In genomic region chr3:149382091-149382467, GRCh38 we compare ENCODE assay signal across 12 cellular contexts. TPM values are rescaled to one million over a fixed set of nuclear protein-coding genes. Genes with fewer than 3 reads are reported as not detected.
DNase-seq lines count a peak whose midpoint lies in the region; ATAC-seq and TF ChIP-seq lines count a peak whose summit lies in the region.
"Had no signal": no experiment of that assay in that cellular context is flagged by ENCODE, and none has a peak within 500 bp of the region (broad histone marks: within the 10 kb centered on the region; RNA-seq: fewer than 3 reads in every experiment).

No MANE protein-coding gene starts in this region.

- H3K27me3 Mint-ChIP-seq in CD4-positive, alpha-beta T cell, result peaks cover 6% of the 10 kb centered on the region
- peaks cover 0 to 10% (median 0%) of the 10 kb centered on the region in 3 donors for H3K27me3 Mint-ChIP-seq in CD14-positive monocyte (ENCODE audit: low read depth in 3 of 3)

- in situ Hi-C loops in GM13976 (cut with MboI; ENCODE audit: low sequenced_read_pairs, unreplicated experiment), result no loop called here

- POLR2A ChIA-PET in CD4-positive, alpha-beta T cell (lab: Charles Lee), result no interaction called here

- ATAC-seq in HG03442 (IDR thresholded peaks at IDR 0.05; ENCODE audit: unreplicated experiment) (peak; percentile 80), omental fat pad (ENCODE audit: low FRiP score) (peak; percentile 54), GM21786 (IDR thresholded peaks at IDR 0.05; ENCODE audit: unreplicated experiment) (no peak), GM21515 (IDR thresholded peaks at IDR 0.05; ENCODE audit: unreplicated experiment) (no peak)
- no peak for ATAC-seq in CD4-positive, alpha-beta T cell (ENCODE audit: poor library complexity)

- no peak overlapping the region for H3K4me3 Mint-ChIP-seq in CD4-positive, alpha-beta T cell
- H3K4me3 Mint-ChIP-seq in CD14-positive monocyte, result no peak overlapping the region
- H3K4me3 Mint-ChIP-seq: naive B cell had no signal

- H3K27ac Mint-ChIP-seq in CD4-positive, alpha-beta T cell, result no peak overlapping the region
- H3K27ac Mint-ChIP-seq in CD14-positive monocyte, result no peak overlapping the region

- no peak overlapping the region for H3K4me3 ChIP-seq in cardiac fibroblast (replicated peaks in 1 of 2; ENCODE audit: low read depth in 2 of 2, low read length in 2 of 2)
- H3K4me3 ChIP-seq: colonic mucosa had no signal

- peaks cover 4% of the 10 kb centered on the region for H3K27me3 ChIP-seq in CD4-positive, alpha-beta T cell (ENCODE audit: control insufficient read depth, insufficient read depth, low read length)
- H3K27me3 ChIP-seq: colonic mucosa had no signal

- CTCF ChIA-PET in CD4-positive, alpha-beta T cell (lab: Charles Lee), result no interaction called here

- H3K27ac ChIP-seq in CD4-positive, alpha-beta T cell (ENCODE audit: low read depth, low read length), result no peak overlapping the region
- H3K27ac ChIP-seq: colonic mucosa had no signal

- DNase-seq in GM13976 (ENCODE audit: low spot score) (peak; percentile 45), cardiac fibroblast (ENCODE audit: low read depth in 2 of 2) (peak; percentile 90), omental fat pad (ENCODE audit: low spot score) (no peak), CD14-positive monocyte (ENCODE audit: low spot score) (no peak)
- DNase-seq in CD4-positive, alpha-beta T cell, result no peak
- DNase-seq: colonic mucosa; naive B cell; NCI-H1694 treated with DMSO at 0.1 percent for 48 hours; stimulated activated CD4-positive, alpha-beta T cell treated with anti-CD3 and anti-CD28 coated beads, Interleukin-2, amount 100 ng/mL, for 24 hours had no signal

- intact Hi-C loops in CD4-positive, alpha-beta T cell (cut with DNase I, micrococcal nuclease), result no loop called here
- intact Hi-C loops in CD14-positive monocyte (cut with micrococcal nuclease), result no loop called here

- H3K4me1 Mint-ChIP-seq in CD4-positive, alpha-beta T cell (ENCODE audit: low read depth), result no peaks in the 10 kb centered on the region
- peaks cover 31% of the 10 kb centered on the region for H3K4me1 Mint-ChIP-seq in CD14-positive monocyte

- no peaks in the 10 kb centered on the region for H3K9me3 Mint-ChIP-seq in CD4-positive, alpha-beta T cell
- peaks cover 0 to 9% (median 3%) of the 10 kb centered on the region in 7 donors for H3K9me3 Mint-ChIP-seq in CD14-positive monocyte

- H3K9me3 ChIP-seq in CD4-positive, alpha-beta T cell (ENCODE audit: control insufficient read depth, low read length), result no peaks in the 10 kb centered on the region
- H3K9me3 ChIP-seq: colonic mucosa had no signal

- no peak for TF ChIP-seq CTCF in GM13976 (IDR thresholded peaks at IDR 0.05; ENCODE audit: borderline replicate concordance, control extremely low read depth, extremely low read depth, insufficient read depth, missing control alignments)
- TF ChIP-seq CTCF in cardiac fibroblast (IDR thresholded peaks at IDR 0.05; ENCODE audit: low read depth, low read length), result no peak
- TF ChIP-seq CTCF in omental fat pad (IDR thresholded peaks at IDR 0.05), result no peak
- no peak for TF ChIP-seq CTCF in CD4-positive, alpha-beta T cell (IDR thresholded peaks at IDR 0.05)
- no peak for TF ChIP-seq CTCF in CD14-positive monocyte (IDR thresholded peaks at IDR 0.05)

- no peaks in the 10 kb centered on the region for H3K36me3 Mint-ChIP-seq in CD4-positive, alpha-beta T cell (ENCODE audit: low read depth)
- H3K36me3 Mint-ChIP-seq in CD14-positive monocyte, result no peaks in the 10 kb centered on the region
- H3K36me3 Mint-ChIP-seq: naive B cell had no signal

RNA-seq across cellular contexts. Expression of gene TM4SF1, which starts 4.6 kb away (rescaled TPM):
- 1,000 to 10,000 TPM in 1 of 4 donors, 100 to 1,000 TPM in 3; 273 to 1,679 (median 590) TPM for total RNA-seq in omental fat pad
- total RNA-seq in CD4-positive, alpha-beta T cell, result not detected
- polyA plus RNA-seq in CD14-positive monocyte, result not detected

RNA-seq across cellular contexts. Expression of gene TM4SF18, which starts 48.6 kb away (rescaled TPM):
- total RNA-seq in omental fat pad, result 10 to 100 TPM; 11.3 to 81.5 (median 20.5) TPM
- not detected for total RNA-seq in CD4-positive, alpha-beta T cell
- polyA plus RNA-seq in CD14-positive monocyte, result not detected

Comparison
In these comparisons a context has a peak if more than half of its experiments do, and no peak if none do; other contexts are left out.
1. DNase-seq: peak in GM13976 (single experiment) and cardiac fibroblast (2 of 2); none in omental fat pad (single experiment), CD4-positive, alpha-beta T cell (0 of 10) and CD14-positive monocyte (single experiment).
2. ATAC-seq: peak in HG03442 (single experiment) and omental fat pad (single experiment); none in CD4-positive, alpha-beta T cell (single experiment), GM21786 (single experiment) and GM21515 (single experiment).
3. RNA of gene TM4SF1, which starts 4.6 kb away (total RNA-seq): 273 to 1,679 TPM in omental fat pad; not detected in CD4-positive, alpha-beta T cell; every median in the first group is over 100 times any median in the second.
4. RNA of gene TM4SF18, which starts 48.6 kb away (total RNA-seq): 11.3 to 81.5 TPM in omental fat pad; not detected in CD4-positive, alpha-beta T cell; every median in the first group is over 10 times any median in the second.